In the genomic region with DNA sequence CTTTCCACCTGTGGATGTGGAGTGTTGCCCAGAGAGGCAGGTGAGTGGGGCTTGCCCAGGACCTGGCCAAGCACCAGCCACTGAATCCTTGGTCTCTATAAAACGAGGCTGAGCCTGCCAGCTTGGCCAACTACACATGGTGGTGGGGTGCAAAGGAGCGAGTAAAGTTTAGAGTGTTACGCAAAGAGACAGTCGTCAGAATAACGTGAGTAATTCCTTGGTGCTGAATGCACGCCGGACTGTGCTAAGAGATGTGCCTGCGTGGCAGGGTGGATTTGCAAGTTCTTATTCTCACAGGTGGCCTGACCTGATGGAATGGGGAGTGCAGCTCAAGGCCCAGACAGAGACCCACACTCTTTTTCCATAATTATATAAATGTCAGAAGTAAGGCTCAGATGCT, we compare ENCODE assay signal across 20 cellular contexts.
"Had no signal": no experiment of that assay in that cellular context is flagged by ENCODE, and none has a peak within 500 bp of the region (broad histone marks: within the 10 kb centered on the region; RNA-seq: fewer than 3 reads in every experiment).

No MANE protein-coding gene starts in this region.

- H3K36me3 ChIP-seq: neural progenitor cell, prostate gland, spleen, thoracic aorta, tibial nerve, upper lobe of left lung, uterus had no signal

- H3K36me3 Mint-ChIP-seq: naive thymus-derived CD4-positive, alpha-beta T cell; neural progenitor cell; stimulated activated memory B cell treated with anti-CD40 and anti-IgM and Interleukin-4, amounts not matched to agents 10 μg/mL and 1 μg/mL and 100 μg/mL, for 72 hours had no signal

- DNase-seq: cortex of kidney; effector memory CD8-positive, alpha-beta T cell; hypothalamus; mesenchymal stem cell; midbrain; naive thymus-derived CD4-positive, alpha-beta T cell; right cardiac atrium; stimulated activated CD4-positive, alpha-beta T cell treated with anti-CD3 and anti-CD28 coated beads, Interleukin-4, amount 100 ng/mL, for 4 hours; stimulated activated naive CD8-positive, alpha-beta T cell treated with anti-CD3 and anti-CD28 coated beads, Interleukin-15, Interleukin-2, amounts not matched to agents 100 U/mL and 50 U/mL, for 24 hours; upper lobe of left lung; uterus had no signal

- H3K27ac ChIP-seq: neural progenitor cell, prostate gland, skin epidermis, spleen, thoracic aorta, tibial nerve, upper lobe of left lung, uterus had no signal

- H3K27me3 ChIP-seq: neural progenitor cell, upper lobe of left lung, uterus had no signal

- H3K9me3 ChIP-seq: prostate gland, thoracic aorta, upper lobe of left lung, uterus had no signal

- H3K27ac Mint-ChIP-seq: effector memory CD8-positive, alpha-beta T cell; naive thymus-derived CD4-positive, alpha-beta T cell; nephron; neural progenitor cell; stimulated activated memory B cell treated with anti-CD40 and anti-IgM and Interleukin-4, amounts not matched to agents 10 μg/mL and 1 μg/mL and 100 μg/mL, for 72 hours had no signal

- H3K4me1 Mint-ChIP-seq: naive thymus-derived CD4-positive, alpha-beta T cell; stimulated activated memory B cell treated with anti-CD40 and anti-IgM and Interleukin-4, amounts not matched to agents 10 μg/mL and 1 μg/mL and 100 μg/mL, for 72 hours had no signal

- H3K9ac ChIP-seq: neural progenitor cell had no signal

- ATAC-seq: effector memory CD8-positive, alpha-beta T cell; left lobe of liver; naive thymus-derived CD4-positive, alpha-beta T cell; right cardiac atrium; stimulated activated naive CD8-positive, alpha-beta T cell treated with anti-CD3 and anti-CD28 coated beads, Interleukin-15, Interleukin-2, amounts not matched to agents 100 U/mL and 50 U/mL, for 24 hours had no signal

- H3K4me1 ChIP-seq: prostate gland, spleen, tibial nerve, upper lobe of left lung, uterus had no signal

- H3K4me3 Mint-ChIP-seq: effector memory CD8-positive, alpha-beta T cell; naive thymus-derived CD4-positive, alpha-beta T cell; nephron; stimulated activated memory B cell treated with anti-CD40 and anti-IgM and Interleukin-4, amounts not matched to agents 10 μg/mL and 1 μg/mL and 100 μg/mL, for 72 hours had no signal

- H3K4me3 ChIP-seq: neural progenitor cell, prostate gland, skin epidermis, spleen, thoracic aorta, tibial nerve, upper lobe of left lung, uterus had no signal
